In genomic region chr5:135330798-135331096, GRCh38 we compare ENCODE assay signal across 24 cellular contexts.
"Had no signal": no experiment of that assay in that cellular context is flagged by ENCODE, and none has a peak within 500 bp of the region (broad histone marks: within the 10 kb centered on the region; RNA-seq: fewer than 3 reads in every experiment).

No MANE protein-coding gene starts in this region.

- H3K9me3 ChIP-seq: gastrocnemius medialis, heart right ventricle, left lung, lower lobe of right lung, psoas muscle, right lobe of liver, testis, tibial nerve, upper lobe of right lung, vagina had no signal

- H3K4me1 ChIP-seq: left lung, lower lobe of right lung, parathyroid adenoma, upper lobe of right lung had no signal

- ATAC-seq: gastrocnemius medialis; heart right ventricle; left lung; lower lobe of right lung; stimulated activated memory B cell treated with anti-CD40 and anti-IgM and Interleukin-4, amounts not matched to agents 10 μg/mL and 1 μg/mL and 100 μg/mL, for 72 hours; upper lobe of right lung had no signal

- H3K4me1 Mint-ChIP-seq: memory B cell, naive B cell had no signal

- H3K27ac Mint-ChIP-seq: memory B cell; naive B cell; stimulated activated memory B cell treated with anti-CD40 and anti-IgM and Interleukin-4, amounts not matched to agents 10 μg/mL and 1 μg/mL and 100 μg/mL, for 72 hours; stimulated activated naive CD8-positive, alpha-beta T cell treated with anti-CD3 and anti-CD28 coated beads, Interleukin-15, Interleukin-2, amounts not matched to agents 100 ng/mL and 50 ng/mL, for 24 hours had no signal

- H3K4me3 Mint-ChIP-seq: endodermal cell; memory B cell; naive B cell; nephron; stimulated activated memory B cell treated with anti-CD40 and anti-IgM and Interleukin-4, amounts not matched to agents 10 μg/mL and 1 μg/mL and 100 μg/mL, for 72 hours; stimulated activated naive CD8-positive, alpha-beta T cell treated with anti-CD3 and anti-CD28 coated beads, Interleukin-15, Interleukin-2, amounts not matched to agents 100 ng/mL and 50 ng/mL, for 24 hours had no signal

- H3K9me3 Mint-ChIP-seq: endodermal cell; memory B cell; naive B cell; nephron; stimulated activated memory B cell treated with anti-CD40 and anti-IgM and Interleukin-4, amounts not matched to agents 10 μg/mL and 1 μg/mL and 100 μg/mL, for 72 hours; stimulated activated naive CD8-positive, alpha-beta T cell treated with anti-CD3 and anti-CD28 coated beads, Interleukin-15, Interleukin-2, amounts not matched to agents 100 ng/mL and 50 ng/mL, for 24 hours had no signal

- H3K4me3 ChIP-seq: coronary artery, gastrocnemius medialis, heart right ventricle, left lung, lower lobe of right lung, psoas muscle, right lobe of liver, testis, tibial nerve, upper lobe of right lung, vagina had no signal

- H3K27ac ChIP-seq: coronary artery, gastrocnemius medialis, heart right ventricle, left lung, lower lobe of right lung, parathyroid adenoma, psoas muscle, testis, tibial nerve, upper lobe of right lung, vagina had no signal

- H3K27me3 ChIP-seq: gastrocnemius medialis, heart right ventricle, left lung, right lobe of liver, testis, tibial nerve, upper lobe of right lung, vagina had no signal

- DNase-seq: effector CD4-positive, alpha-beta T cell; endodermal cell; erythroblast; gastrocnemius medialis; heart right ventricle; islet precursor cell; left lung; lower lobe of right lung; naive B cell; psoas muscle; retina; right lobe of liver; stimulated activated CD4-positive, alpha-beta T cell treated with anti-CD3 and anti-CD28 coated beads, Interleukin-4, amount 100 ng/mL, for 1 hour; stimulated activated CD8-positive, alpha-beta memory T cell treated with anti-CD3 and anti-CD28 coated beads, Interleukin-4, amount 100 ng/mL, for 48 hours; testis; upper lobe of right lung had no signal

- H3K27me3 Mint-ChIP-seq: memory B cell; naive B cell; stimulated activated memory B cell treated with anti-CD40 and anti-IgM and Interleukin-4, amounts not matched to agents 10 μg/mL and 1 μg/mL and 100 μg/mL, for 72 hours; stimulated activated naive CD8-positive, alpha-beta T cell treated with anti-CD3 and anti-CD28 coated beads, Interleukin-15, Interleukin-2, amounts not matched to agents 100 ng/mL and 50 ng/mL, for 24 hours had no signal
